In the genomic region with DNA sequence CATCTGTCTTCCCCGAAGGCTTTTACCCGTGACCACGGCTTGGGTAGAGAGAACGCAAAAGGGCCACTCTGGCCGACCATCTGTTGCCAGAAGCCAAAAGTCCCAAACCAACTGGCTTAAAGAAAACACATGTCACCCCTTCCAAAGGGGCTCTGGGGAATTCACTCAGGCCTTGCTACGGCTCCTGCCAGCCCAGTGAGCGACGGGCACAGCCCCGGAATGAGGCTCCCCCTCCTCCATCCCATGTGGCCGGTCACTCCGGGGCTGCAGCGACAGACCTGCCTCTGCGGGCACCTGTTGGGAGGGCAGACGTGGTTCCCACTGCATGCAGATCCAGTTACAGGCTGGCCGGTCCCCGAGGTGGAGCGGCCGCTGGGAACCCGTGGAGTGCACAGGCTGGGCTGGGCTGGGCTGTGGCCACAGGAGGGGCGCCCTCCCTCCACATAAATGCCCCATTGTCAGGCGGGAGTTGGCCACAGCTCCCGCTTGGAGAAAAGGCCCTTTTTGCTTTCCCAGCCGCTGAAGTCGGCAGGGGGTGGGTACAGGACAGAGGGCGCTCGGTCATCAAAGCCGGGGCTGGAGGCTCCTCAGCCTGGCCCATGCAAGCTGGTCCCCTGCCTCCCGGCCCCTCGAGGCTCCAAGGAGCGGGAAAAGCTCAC, we compare ENCODE assay signal across 8 cellular contexts. TPM values are rescaled to one million over a fixed set of nuclear protein-coding genes. Genes with fewer than 3 reads are reported as not detected.
DNase-seq lines count a peak whose midpoint lies in the region; ATAC-seq and TF ChIP-seq lines count a peak whose summit lies in the region.

No MANE protein-coding gene starts in this region.

- H3K27ac ChIP-seq in dorsolateral prefrontal cortex = peak overlapping the region; percentile 76 to 98 (median 93)
- H3K27ac ChIP-seq in temporal lobe (ENCODE audit: low read depth, low read length) = peak overlapping the region; percentile 83

- ATAC-seq in HG02870 (IDR thresholded peaks at IDR 0.05; ENCODE audit: unreplicated experiment) (no peak), HG03025 (IDR thresholded peaks at IDR 0.05; ENCODE audit: low FRiP score, unreplicated experiment) (no peak)

- intact Hi-C loops in dorsolateral prefrontal cortex (cut with DNase I) = loop anchor here (1.0 kb wide), 3 partner anchors 18 to 31 kb away; no protein-coding TSS in a partner anchor

- H3K4me3 ChIP-seq in dorsolateral prefrontal cortex = peak overlapping the region in 44 of 59 donors; percentile 0 to 55 (median 26)

- peak in 51 of 56 donors; percentile 13 to 71 (median 43) for TF ChIP-seq CTCF in dorsolateral prefrontal cortex (IDR thresholded peaks at IDR 0.05 in 54 of 56, conservative IDR thresholded peaks at IDR 0.05 in 2 of 56; ENCODE audit: low read depth in 1 of 56, partially characterized antibody in 56 of 56)

- DNase-seq in NCI-H2196 treated with DMSO at 0.1 percent for 48 hours (lab: John Stamatoyannopoulos, UW; ENCODE audit: unreplicated experiment) = peak; percentile 19
- DNase-seq in dorsolateral prefrontal cortex = peak; percentile 42 to 95 (median 92)
- DNase-seq in medulla oblongata (ENCODE audit: extremely low spot score) = peak; percentile 96
- no peak for DNase-seq in AG08396 (ENCODE audit: low spot score)
- no peak for DNase-seq in NCI-H2107 (lab: John Stamatoyannopoulos, UW)

- H3K27me3 ChIP-seq in dorsolateral prefrontal cortex = peaks cover 0 to 7% (median 0%) of the 10 kb centered on the region in 45 donors

RNA-seq across cellular contexts. Expression of a gene that starts 19.9 kb away (rescaled TPM):
- total RNA-seq in dorsolateral prefrontal cortex (10 to 100 TPM; 24.0 to 92.1 (median 38.8) TPM), temporal lobe (29.0 TPM)

RNA-seq across cellular contexts. Expression of a gene that starts 43.1 kb away (rescaled TPM):
- total RNA-seq in dorsolateral prefrontal cortex (10 to 100 TPM; 52.6 to 89.0 (median 68.2) TPM), temporal lobe (20.7 TPM)

Comparison
In these comparisons a context has a peak if more than half of its experiments do, and no peak if none do; other contexts are left out.
1. DNase-seq: peak in NCI-H2196 treated with DMSO at 0.1 percent for 48 hours (single experiment), dorsolateral prefrontal cortex (10 of 10) and medulla oblongata (single experiment); none in AG08396 (single experiment) and NCI-H2107 (single experiment).